ENCODE assay signal across 1 cellular context in the genomic region with DNA sequence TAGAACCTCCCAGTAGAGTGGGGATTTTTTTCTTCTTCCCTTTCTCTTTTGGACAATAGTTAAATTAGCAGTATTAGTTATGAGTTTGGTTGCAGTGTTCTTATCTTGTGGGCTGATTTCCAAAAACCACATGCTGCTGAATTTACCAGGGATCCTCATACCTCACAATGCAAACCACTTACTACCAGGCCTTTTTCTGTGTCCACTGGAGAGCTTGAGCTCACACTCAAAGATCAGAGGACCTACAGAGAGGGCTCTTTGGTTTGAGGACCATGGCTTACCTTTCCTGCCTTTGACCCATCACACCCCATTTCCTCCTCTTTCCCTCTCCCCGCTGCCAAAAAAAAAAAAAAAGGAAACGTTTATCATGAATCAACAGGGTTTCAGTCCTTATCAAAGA.
TF ChIP-seq lines count a peak whose summit lies in the region.

No MANE protein-coding gene starts in this region.

TF ChIP-seq in K562, 482 proteins besides CTCF, POLR2A, EP300 and RAD21:
- TF ChIP-seq ZNF766 (CRISPR knock-in tag; conservative IDR thresholded peaks at IDR 0.05) (0 out of 2 replicates have a peak, but pooled peaks have one; percentile 34), POLR2B (IDR thresholded peaks at IDR 0.05; ENCODE audit: low read depth, partially characterized antibody) (peak; percentile 30), HDAC1 (IDR thresholded peaks at IDR 0.05) (no peak), ZNF197 (CRISPR knock-in tag; IDR thresholded peaks at IDR 0.05; ENCODE audit: low read depth) (no peak), SRSF9 (IDR thresholded peaks at IDR 0.05; ENCODE audit: borderline replicate concordance, low read depth, low read length) (no peak), POLR2H (tag; IDR thresholded peaks at IDR 0.05; ENCODE audit: low read depth) (0 out of 2 replicates have a peak, but pooled peaks have one; percentile 4), CBX5 (IDR thresholded peaks at IDR 0.05; ENCODE audit: borderline replicate concordance, low read depth) (no peak), ELK1 (CRISPR knock-in tag; IDR thresholded peaks at IDR 0.05) (no peak), ZNF507 (tag; conservative IDR thresholded peaks at IDR 0.05) (no peak), ZNF384 (IDR thresholded peaks at IDR 0.05; ENCODE audit: low read depth, low read length) (0 out of 2 replicates have a peak, but pooled peaks have one; percentile 27), YBX1 (IDR thresholded peaks at IDR 0.05) (no peak)
